8 cellular contexts compared by ENCODE assay signal in genomic region chr14:89773644-89774316, GRCh38.
DNase-seq lines count a peak whose midpoint lies in the region; ATAC-seq and TF ChIP-seq lines count a peak whose summit lies in the region.

No MANE protein-coding gene starts in this region.

- H3K27ac ChIP-seq in DND-41 (ENCODE audit: low read length) (peak overlapping the region; percentile 94), HL-60 (replicated peaks) (0 out of 2 replicates have a peak overlapping the region, but pooled peaks have one; percentile 4), thymus (ENCODE audit: low read depth) (peak overlapping the region; percentile 31)

- peak overlapping the region; percentile 16 for H2AFZ ChIP-seq in DND-41 (ENCODE audit: low read depth, low read length)

- DNase-seq in DND-41, result peak; percentile 88
- peak; percentile 61 to 88 for DNase-seq in HL-60 (ENCODE audit: low read depth in 1 of 2, low spot score in 1 of 2)
- peak; percentile 75 for DNase-seq in SW480 (ENCODE audit: low spot score)
- peak; percentile 18 for DNase-seq in activated naive CD8-positive, alpha-beta T cell treated with anti-CD3 and anti-CD28 coated beads, Interleukin-2, amount 50 U/mL, for 16 hours (ENCODE audit: low read depth, low spot score)
- peak; percentile 65 for DNase-seq in mucosa of gallbladder (ENCODE audit: low spot score)
- no peak for DNase-seq in medulla oblongata (ENCODE audit: extremely low spot score)

- peaks cover 2% of the 10 kb centered on the region for H3K9me3 ChIP-seq in DND-41 (ENCODE audit: insufficient read depth, low read length, severe bottlenecking)
- no peaks in the 10 kb centered on the region for H3K9me3 ChIP-seq in thymus (ENCODE audit: control insufficient read depth)

- TF ChIP-seq CTCF in DND-41 (IDR thresholded peaks at IDR 0.05; ENCODE audit: borderline replicate concordance, extremely low read depth, low read length, poor library complexity, severe bottlenecking), result no peak
- TF ChIP-seq CTCF in HL-60 (IDR thresholded peaks at IDR 0.05; ENCODE audit: insufficient read depth, low read length), result no peak

- H3K36me3 ChIP-seq in DND-41 (ENCODE audit: insufficient read depth, low read length), result no peaks in the 10 kb centered on the region
- H3K36me3 ChIP-seq in thymus (ENCODE audit: control insufficient read depth, insufficient read depth), result no peaks in the 10 kb centered on the region

- H4K20me1 ChIP-seq in DND-41 (ENCODE audit: insufficient read depth, low read length), result no peaks in the 10 kb centered on the region

- H3K27me3 ChIP-seq in DND-41 (ENCODE audit: insufficient read depth, low read length, poor library complexity), result no peaks in the 10 kb centered on the region
- H3K27me3 ChIP-seq in HL-60 (ENCODE audit: insufficient read depth, poor library complexity, severe bottlenecking), result no peaks in the 10 kb centered on the region
- H3K27me3 ChIP-seq in thymus (ENCODE audit: control insufficient read depth, insufficient read depth), result no peaks in the 10 kb centered on the region

- H3K9ac ChIP-seq in DND-41 (ENCODE audit: low read depth, low read length), result peak overlapping the region; percentile 50

- 6% methylated on average over 12 of the region's 12 CpGs for WGBS in thymus

- no peaks in the 10 kb centered on the region for H3K79me2 ChIP-seq in DND-41 (ENCODE audit: insufficient read depth, low read length)

- peak overlapping the region in 1 of 2 experiments; percentile 34; a peak in 2 of 4 replicates for H3K4me3 ChIP-seq in DND-41 (ENCODE audit: low read depth in 1 of 2, low read length in 2 of 2)
- no peak overlapping the region for H3K4me3 ChIP-seq in HL-60 (replicated peaks; ENCODE audit: insufficient read depth, low read length)
- H3K4me3 ChIP-seq in thymus (ENCODE audit: low read length), result no peak overlapping the region

- peaks cover 41% of the 10 kb centered on the region for H3K4me1 ChIP-seq in DND-41 (ENCODE audit: insufficient read depth, low read length)
- peaks cover 10% of the 10 kb centered on the region for H3K4me1 ChIP-seq in thymus (ENCODE audit: control insufficient read depth, insufficient read depth, low read length)

- H3K4me2 ChIP-seq in DND-41 (ENCODE audit: insufficient read depth, low read length), result peak overlapping the region; percentile 63

- ATAC-seq in DND-41 (ENCODE audit: insufficient read depth, low read depth), result peak; percentile 84
- peak; percentile 71 for ATAC-seq in GM21381 (IDR thresholded peaks at IDR 0.05; ENCODE audit: unreplicated experiment)

Comparison
In these comparisons a context has a peak if more than half of its experiments do, and no peak if none do; other contexts are left out.
1. H3K27ac ChIP-seq: peak in every context shown above with its lines; median percentile 94 in DND-41; 31 in thymus; 4 in HL-60.